Comparison of ENCODE assay signal across 24 cellular contexts in the genomic region with DNA sequence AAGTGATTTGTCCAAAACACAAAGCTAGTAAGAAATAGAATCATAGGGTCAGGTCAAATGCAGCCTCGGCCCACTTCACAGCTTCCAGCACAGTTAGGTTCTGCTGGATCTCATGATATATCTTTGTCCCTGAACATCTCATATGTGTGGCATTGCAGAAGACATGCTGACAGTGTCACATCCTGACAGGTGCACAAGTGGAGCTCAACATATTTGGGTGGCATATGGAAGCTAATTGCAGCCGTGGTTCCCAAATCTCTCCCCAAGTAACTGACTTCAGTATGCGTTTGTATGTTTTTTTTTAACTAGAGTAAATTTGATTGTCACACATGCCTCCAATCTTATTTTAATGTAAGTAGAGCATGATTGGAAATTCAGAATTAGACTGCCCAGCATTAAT.
"Had no signal": no experiment of that assay in that cellular context is flagged by ENCODE, and none has a peak within 500 bp of the region (broad histone marks: within the 10 kb centered on the region; RNA-seq: fewer than 3 reads in every experiment).

No MANE protein-coding gene starts in this region.

- H3K36me3 ChIP-seq: adrenal gland, SJSA1 had no signal

- H3K4me2 ChIP-seq: SK-N-SH had no signal

- ATAC-seq: activated CD8-positive, alpha-beta T cell treated with anti-CD3 and anti-CD28 coated beads, Interleukin-2, amount 10 ng/mL, durations not matched to agents 7 days and 5 days; activated naive CD4-positive, alpha-beta T cell treated with anti-CD3 and anti-CD28 coated beads, Interleukin-2, amount 50 U/mL, for 72 hours; K562; Panc1 had no signal

- H3K9ac ChIP-seq: SK-N-SH had no signal

- H3K9me3 ChIP-seq: adrenal gland, SJSA1, SK-N-SH had no signal

- H3K4me3 ChIP-seq: adrenal gland, K562, SJSA1 had no signal

- DNase-seq: activated CD4-positive, alpha-beta T cell treated with anti-CD3 and anti-CD28 coated beads, Interleukin-2, amount 10 ng/mL, durations not matched to agents 7 days and 5 days; activated CD4-positive, alpha-beta T cell treated with anti-CD3 and anti-CD28 coated beads, Interleukin-2, amount 50 U/mL, for 48 hours; activated CD8-positive, alpha-beta T cell treated with anti-CD3 and anti-CD28 coated beads, Interleukin-2, amount 10 ng/mL, durations not matched to agents 7 days and 5 days; activated gamma-delta T cell; activated naive CD4-positive, alpha-beta T cell treated with anti-CD3 and anti-CD28 coated beads for 36 hours; activated T-cell treated with anti-CD3 and anti-CD28 coated beads, Interleukin-2, amount 50 U/mL, for 24 hours; adrenal gland; anterior cingulate cortex; central memory CD4-positive, alpha-beta T cell; NCI-H1092 treated with DMSO at 0.1 percent for 48 hours; NCI-H1417; NCI-H146; NCI-H1930; NCI-H2081 treated with DMSO at 0.1 percent for 48 hours; NCI-H2227 treated with DMSO at 0.1 percent for 48 hours; NCI-H446; NCI-H510A treated with DMSO at 0.1 percent for 48 hours; RPMI8226; SHP77 treated with DMSO at 0.1 percent for 48 hours; SK-N-SH had no signal

- H3K27me3 ChIP-seq: adrenal gland, SJSA1 had no signal

- H3K27ac ChIP-seq: adrenal gland, SJSA1 had no signal

- H3K4me1 ChIP-seq: adrenal gland, SJSA1 had no signal
